In genomic region chr9:29063031-29063430, GRCh38 we compare ENCODE assay signal across 25 cellular contexts.
"Had no signal": no experiment of that assay in that cellular context is flagged by ENCODE, and none has a peak within 500 bp of the region (broad histone marks: within the 10 kb centered on the region; RNA-seq: fewer than 3 reads in every experiment).

No MANE protein-coding gene starts in this region.

- H3K4me2 ChIP-seq: neural progenitor cell had no signal

- H3K36me3 ChIP-seq: neural progenitor cell, ovary, right lobe of liver, sigmoid colon, stomach, thoracic aorta, thyroid gland, tibial nerve, upper lobe of left lung, vagina had no signal

- H3K27me3 ChIP-seq: neural progenitor cell, ovary, right lobe of liver, sigmoid colon, stomach, thyroid gland, tibial nerve, upper lobe of left lung, vagina had no signal

- H3K79me2 ChIP-seq: parathyroid adenoma had no signal

- H2AFZ ChIP-seq: neural progenitor cell, parathyroid adenoma had no signal

- H3K9ac ChIP-seq: neural progenitor cell, parathyroid adenoma had no signal

- H3K27ac ChIP-seq: neural progenitor cell, ovary, parathyroid adenoma, psoas muscle, right lobe of liver, sigmoid colon, stomach, thoracic aorta, thyroid gland, tibial nerve, upper lobe of left lung, vagina had no signal

- H3K9me3 ChIP-seq: ovary, psoas muscle, right lobe of liver, sigmoid colon, stomach, thoracic aorta, thyroid gland, tibial nerve, upper lobe of left lung, vagina had no signal

- H3K4me3 ChIP-seq: neural progenitor cell, ovary, psoas muscle, right lobe of liver, sigmoid colon, stomach, thoracic aorta, thyroid gland, tibial nerve, upper lobe of left lung, vagina had no signal

- DNase-seq: naive thymus-derived CD8-positive, alpha-beta T cell; nephron progenitor cell; occipital lobe; ovary; psoas muscle; right cardiac atrium; right lobe of liver; sigmoid colon; small intestine; stimulated activated CD4-positive, alpha-beta T cell treated with anti-CD3 and anti-CD28 coated beads, Interleukin-15, amount 100 ng/mL, for 24 hours; stimulated activated CD4-positive, alpha-beta T cell treated with anti-CD3 and anti-CD28 coated beads, Interleukin-2, amount 100 ng/mL, for 24 hours; stimulated activated CD4-positive, alpha-beta T cell treated with anti-CD3 and anti-CD28 coated beads, Interleukin-2, amount 100 ng/mL, for 48 hours; stimulated activated CD4-positive, alpha-beta T cell treated with anti-CD3 and anti-CD28 coated beads, Interleukin-4, amount 100 ng/mL, for 24 hours; stimulated activated naive B cell treated with anti-CD40 and anti-IgM and Interleukin-4, amounts not matched to agents 10 μg/mL and 1 μg/mL and 100 μg/mL, for 72 hours; stimulated activated naive CD4-positive, alpha-beta T cell treated with Interleukin-2 at 50 U/mL for 16 hours; stomach; thyroid gland; upper lobe of left lung had no signal

- H3K4me1 ChIP-seq: neural progenitor cell, parathyroid adenoma, psoas muscle, right lobe of liver, sigmoid colon, stomach, thyroid gland, tibial nerve, upper lobe of left lung, vagina had no signal

- ATAC-seq: naive thymus-derived CD8-positive, alpha-beta T cell; natural killer cell treated with Interleukin-12 subunit alpha and Interleukin-12 subunit beta and Interleukin-15 and Interleukin-18, amount 100 ng/mL, for 72 hours; psoas muscle; right cardiac atrium; right lobe of liver; stimulated activated effector memory CD8-positive, alpha-beta T cell treated with anti-CD3 and anti-CD28 coated beads, Interleukin-12 subunit alpha, Interleukin-12 subunit beta, amount 100 ng/mL, for 72 hours; stimulated activated naive B cell treated with anti-CD40 and anti-IgM and Interleukin-4, amounts not matched to agents 10 μg/mL and 1 μg/mL and 100 μg/mL, for 72 hours had no signal
